In the genomic region with DNA sequence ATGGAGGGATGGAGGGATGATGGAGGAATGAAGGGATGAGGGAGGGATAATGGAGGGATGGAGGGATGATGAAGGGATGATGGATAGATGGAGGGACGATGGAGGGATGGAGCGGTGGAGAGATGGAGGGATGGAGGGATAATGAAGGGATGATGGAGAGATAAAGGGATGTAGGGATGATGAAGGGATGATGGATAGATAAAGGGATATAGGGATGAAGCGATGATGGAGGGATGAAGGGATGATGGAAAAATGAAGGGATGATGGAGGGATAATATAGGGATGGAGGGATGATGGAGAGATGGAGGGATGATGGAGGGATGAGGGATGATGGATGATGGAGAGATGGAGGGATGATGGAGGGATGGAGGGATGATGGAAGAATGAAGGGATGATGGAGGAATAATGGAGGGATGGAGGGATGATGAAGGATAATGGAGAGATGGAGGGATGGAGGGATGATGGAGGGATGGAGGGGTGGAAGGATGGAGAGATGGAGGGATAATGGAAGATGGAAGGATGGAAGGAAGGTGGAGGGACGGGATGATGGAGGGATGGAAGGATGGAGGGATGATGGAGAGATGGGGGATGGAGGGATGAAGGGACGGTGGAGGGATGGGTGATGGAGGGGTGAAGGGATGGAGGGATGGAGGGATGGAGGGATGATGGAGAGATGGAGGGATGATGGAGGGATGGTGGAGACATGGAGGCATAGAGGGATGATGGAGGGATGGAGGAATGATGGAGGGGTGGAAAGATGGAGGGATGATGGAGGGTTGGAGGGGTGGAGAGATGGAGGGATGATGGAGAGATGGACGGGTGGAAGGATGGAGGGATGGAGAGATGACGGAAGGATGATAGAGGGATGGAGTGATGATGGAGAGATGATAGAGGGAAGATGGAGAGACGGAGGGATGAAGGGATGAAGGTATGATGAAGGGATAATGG, we compare ENCODE assay signal across 28 cellular contexts.
"Had no signal": no experiment of that assay in that cellular context is flagged by ENCODE, and none has a peak within 500 bp of the region (broad histone marks: within the 10 kb centered on the region; RNA-seq: fewer than 3 reads in every experiment).

No MANE protein-coding gene starts in this region.

- H3K4me3 Mint-ChIP-seq: activated CD4-positive, alpha-beta memory T cell treated with anti-CD3 and anti-CD28 coated beads, Interleukin-2, amount 10 ng/mL, durations not matched to agents 7 days and 5 days; activated CD4-positive, alpha-beta T cell treated with anti-CD3 and anti-CD28 coated beads, Interleukin-2, amount 10 ng/mL, durations not matched to agents 7 days and 5 days; activated CD8-positive, alpha-beta memory T cell treated with anti-CD3 and anti-CD28 coated beads, Interleukin-2, amount 10 ng/mL, durations not matched to agents 7 days and 5 days; activated naive CD8-positive, alpha-beta T cell; activated T-cell treated with anti-CD3 and anti-CD28 coated beads, Interleukin-2, amount 50 U/mL, for 24 hours; activated T-helper 17 cell treated with anti-CD3 and anti-CD28 coated beads, Interleukin-2, amount 50 U/mL, for 72 hours; effector memory CD8-positive, alpha-beta T cell had no signal

- H3K36me3 Mint-ChIP-seq: activated CD8-positive, alpha-beta memory T cell treated with anti-CD3 and anti-CD28 coated beads, Interleukin-2, amount 10 ng/mL, durations not matched to agents 7 days and 5 days; activated naive CD8-positive, alpha-beta T cell had no signal

- DNase-seq: activated CD4-positive, alpha-beta memory T cell treated with anti-CD3 and anti-CD28 coated beads, Interleukin-2, amount 10 ng/mL, durations not matched to agents 7 days and 5 days; activated CD4-positive, alpha-beta T cell treated with anti-CD3 and anti-CD28 coated beads for 1 hour; activated CD4-positive, alpha-beta T cell treated with anti-CD3 and anti-CD28 coated beads for 4 hours; activated CD4-positive, alpha-beta T cell treated with anti-CD3 and anti-CD28 coated beads, Interleukin-2, amount 10 ng/mL, durations not matched to agents 7 days and 5 days; activated CD4-positive, alpha-beta T cell treated with anti-CD3 and anti-CD28 coated beads, Interleukin-2, amount 50 U/mL, for 4 hours; activated CD8-positive, alpha-beta memory T cell treated with anti-CD3 and anti-CD28 coated beads, Interleukin-2, amount 10 ng/mL, durations not matched to agents 7 days and 5 days; activated CD8-positive, alpha-beta memory T cell treated with anti-CD3 and anti-CD28 coated beads, Interleukin-2, amount 50 U/mL, for 4 hours; activated effector memory CD4-positive, alpha-beta T cell treated with Interleukin-2 at 50 U/mL for 16 hours; activated gamma-delta T cell treated with Interleukin-2 at 50 U/mL for 16 hours; activated naive CD4-positive, alpha-beta T cell treated with anti-CD3 and anti-CD28 coated beads, Interleukin-2, amount 50 U/mL, for 16 hours; activated naive CD4-positive, alpha-beta T cell treated with Interleukin-2 at 50 U/mL for 16 hours; activated T-cell treated with anti-CD3 and anti-CD28 coated beads, Interleukin-2, amount 50 U/mL, for 24 hours; amniotic stem cell; anterior cingulate cortex; body of pancreas; caudate nucleus; cortex of kidney; dermis blood vessel endothelial cell; effector CD4-positive, alpha-beta T cell; effector memory CD8-positive, alpha-beta T cell; erythroblast; foreskin keratinocyte; gastrocnemius medialis; glutamatergic neuron; heart left ventricle; T-helper 2 cell had no signal

- H3K4me1 Mint-ChIP-seq: activated CD4-positive, alpha-beta memory T cell treated with anti-CD3 and anti-CD28 coated beads, Interleukin-2, amount 10 ng/mL, durations not matched to agents 7 days and 5 days; activated CD4-positive, alpha-beta T cell treated with anti-CD3 and anti-CD28 coated beads, Interleukin-2, amount 10 ng/mL, durations not matched to agents 7 days and 5 days; activated CD8-positive, alpha-beta memory T cell treated with anti-CD3 and anti-CD28 coated beads, Interleukin-2, amount 10 ng/mL, durations not matched to agents 7 days and 5 days had no signal

- H3K9me3 Mint-ChIP-seq: activated CD4-positive, alpha-beta memory T cell treated with anti-CD3 and anti-CD28 coated beads, Interleukin-2, amount 10 ng/mL, durations not matched to agents 7 days and 5 days; activated CD4-positive, alpha-beta T cell treated with anti-CD3 and anti-CD28 coated beads, Interleukin-2, amount 10 ng/mL, durations not matched to agents 7 days and 5 days; activated T-cell treated with anti-CD3 and anti-CD28 coated beads, Interleukin-2, amount 50 U/mL, for 24 hours; activated T-helper 17 cell treated with anti-CD3 and anti-CD28 coated beads, Interleukin-2, amount 50 U/mL, for 72 hours; effector memory CD8-positive, alpha-beta T cell had no signal

- H3K27me3 Mint-ChIP-seq: activated CD4-positive, alpha-beta memory T cell treated with anti-CD3 and anti-CD28 coated beads, Interleukin-2, amount 10 ng/mL, durations not matched to agents 7 days and 5 days; activated CD8-positive, alpha-beta memory T cell treated with anti-CD3 and anti-CD28 coated beads, Interleukin-2, amount 10 ng/mL, durations not matched to agents 7 days and 5 days had no signal

- ATAC-seq: activated CD8-positive, alpha-beta memory T cell treated with anti-CD3 and anti-CD28 coated beads, Interleukin-2, amount 10 ng/mL, durations not matched to agents 7 days and 5 days; activated T-helper 17 cell treated with anti-CD3 and anti-CD28 coated beads, Interleukin-2, amount 50 U/mL, for 72 hours; body of pancreas; effector memory CD8-positive, alpha-beta T cell; foreskin keratinocyte; gastrocnemius medialis; heart left ventricle had no signal

- H3K27ac Mint-ChIP-seq: activated CD4-positive, alpha-beta memory T cell treated with anti-CD3 and anti-CD28 coated beads, Interleukin-2, amount 10 ng/mL, durations not matched to agents 7 days and 5 days; activated CD8-positive, alpha-beta memory T cell treated with anti-CD3 and anti-CD28 coated beads, Interleukin-2, amount 10 ng/mL, durations not matched to agents 7 days and 5 days; activated naive CD8-positive, alpha-beta T cell; activated T-cell treated with anti-CD3 and anti-CD28 coated beads, Interleukin-2, amount 50 U/mL, for 24 hours; activated T-helper 17 cell treated with anti-CD3 and anti-CD28 coated beads, Interleukin-2, amount 50 U/mL, for 72 hours; effector memory CD8-positive, alpha-beta T cell had no signal
